ENCODE assay signal across 21 cellular contexts in genomic region chr4:188254211-188254610, GRCh38.
DNase-seq lines count a peak whose midpoint lies in the region; ATAC-seq and TF ChIP-seq lines count a peak whose summit lies in the region.
"Had no signal": no experiment of that assay in that cellular context is flagged by ENCODE, and none has a peak within 500 bp of the region (broad histone marks: within the 10 kb centered on the region; RNA-seq: fewer than 3 reads in every experiment).

No MANE protein-coding gene starts in this region.

- H3K4me3 ChIP-seq in fibroblast of mammary gland (ENCODE audit: control insufficient read depth, low read depth, low read length) (no peak overlapping the region), neural progenitor cell (no peak overlapping the region)
- H3K4me3 ChIP-seq: BLaER1 treated with 17β-estradiol and CSF1 and Interleukin-3, amounts not matched to agents 10 nM and 100 nM; Peyer's patch; SJCRH30 had no signal

- no peaks in the 10 kb centered on the region for H3K4me1 ChIP-seq in neural progenitor cell
- H3K4me1 ChIP-seq: BLaER1 treated with 17β-estradiol and CSF1 and Interleukin-3, amounts not matched to agents 10 nM and 100 nM; Peyer's patch; SJCRH30 had no signal

- H3K9ac ChIP-seq in neural progenitor cell = no peak overlapping the region
- H3K9ac ChIP-seq: BLaER1 treated with 17β-estradiol and CSF1 and Interleukin-3, amounts not matched to agents 10 nM and 100 nM had no signal

- H3K9me3 ChIP-seq in neural progenitor cell (ENCODE audit: low read depth) = no peaks in the 10 kb centered on the region
- H3K9me3 ChIP-seq: BLaER1 treated with 17β-estradiol and CSF1 and Interleukin-3, amounts not matched to agents 10 nM and 100 nM; Peyer's patch; SJCRH30 had no signal

- no peaks in the 10 kb centered on the region for H3K27me3 Mint-ChIP-seq in neural progenitor cell (ENCODE audit: insufficient read depth, low read depth)
- no peaks in the 10 kb centered on the region for H3K27me3 Mint-ChIP-seq in stimulated activated memory B cell treated with anti-CD40 and anti-IgM and Interleukin-4, amounts not matched to agents 10 μg/mL and 1 μg/mL and 100 μg/mL, for 72 hours
- H3K27me3 Mint-ChIP-seq: CD4-positive, alpha-beta memory T cell had no signal

- no peak overlapping the region for H3K27ac Mint-ChIP-seq in neural progenitor cell
- no peak overlapping the region for H3K27ac Mint-ChIP-seq in stimulated activated memory B cell treated with anti-CD40 and anti-IgM and Interleukin-4, amounts not matched to agents 10 μg/mL and 1 μg/mL and 100 μg/mL, for 72 hours
- H3K27ac Mint-ChIP-seq: CD4-positive, alpha-beta memory T cell had no signal

- ATAC-seq in stimulated activated memory B cell treated with anti-CD40 and anti-IgM and Interleukin-4, amounts not matched to agents 10 μg/mL and 1 μg/mL and 100 μg/mL, for 72 hours = no peak

- H3K9me3 Mint-ChIP-seq in neural progenitor cell = no peaks in the 10 kb centered on the region
- H3K9me3 Mint-ChIP-seq in stimulated activated memory B cell treated with anti-CD40 and anti-IgM and Interleukin-4, amounts not matched to agents 10 μg/mL and 1 μg/mL and 100 μg/mL, for 72 hours = peaks cover 4% of the 10 kb centered on the region

- H3K4me1 Mint-ChIP-seq in neural progenitor cell = no peaks in the 10 kb centered on the region
- H3K4me1 Mint-ChIP-seq in stimulated activated memory B cell treated with anti-CD40 and anti-IgM and Interleukin-4, amounts not matched to agents 10 μg/mL and 1 μg/mL and 100 μg/mL, for 72 hours = no peaks in the 10 kb centered on the region
- H3K4me1 Mint-ChIP-seq: CD4-positive, alpha-beta memory T cell had no signal

- DNase-seq in ELR (ENCODE audit: low read depth) (peak; percentile 4), M059J (ENCODE audit: low read depth) (peak; percentile 56), fibroblast of mammary gland (ENCODE audit: low read depth) (peak; percentile 14), NCI-H1417 (lab: John Stamatoyannopoulos, UW) (no peak), neural progenitor cell (ENCODE audit: low spot score) (no peak), HuH-7 (ENCODE audit: low spot score) (no peak)
- DNase-seq: ACHN; Calu3; CD4-positive, alpha-beta memory T cell; DMS153; GF-D8; KBM-7; NCI-H1092 treated with DMSO at 0.1 percent for 48 hours; NCI-H146; NCI-H2029 treated with DMSO at 0.1 percent for 48 hours; NCI-H345; NCI-H526; Peyer's patch; SJCRH30 had no signal

- no peaks in the 10 kb centered on the region for H4K20me1 ChIP-seq in neural progenitor cell (ENCODE audit: low read depth)
- H4K20me1 ChIP-seq: BLaER1 treated with 17β-estradiol and CSF1 and Interleukin-3, amounts not matched to agents 10 nM and 100 nM had no signal

- H3K36me3 ChIP-seq in neural progenitor cell = no peaks in the 10 kb centered on the region
- H3K36me3 ChIP-seq: BLaER1 treated with 17β-estradiol and CSF1 and Interleukin-3, amounts not matched to agents 10 nM and 100 nM; Peyer's patch; SJCRH30 had no signal

- no peaks in the 10 kb centered on the region for H3K79me2 ChIP-seq in neural progenitor cell (ENCODE audit: low read depth)

- H2AFZ ChIP-seq in neural progenitor cell (replicated peaks) = no peak overlapping the region

- no peak overlapping the region for H3K4me2 ChIP-seq in neural progenitor cell
- H3K4me2 ChIP-seq: BLaER1 treated with 17β-estradiol and CSF1 and Interleukin-3, amounts not matched to agents 10 nM and 100 nM had no signal

- TF ChIP-seq CTCF in fibroblast of mammary gland (conservative IDR thresholded peaks at IDR 0.05; ENCODE audit: control insufficient read depth, insufficient read depth, low read depth, low read length) (no peak), neural progenitor cell (IDR thresholded peaks at IDR 0.05) (no peak)

- no peak overlapping the region for H3K4me3 Mint-ChIP-seq in neural progenitor cell
- H3K4me3 Mint-ChIP-seq in stimulated activated memory B cell treated with anti-CD40 and anti-IgM and Interleukin-4, amounts not matched to agents 10 μg/mL and 1 μg/mL and 100 μg/mL, for 72 hours = no peak overlapping the region
- H3K4me3 Mint-ChIP-seq: CD4-positive, alpha-beta memory T cell had no signal

- no peaks in the 10 kb centered on the region for H3K36me3 Mint-ChIP-seq in neural progenitor cell
- H3K36me3 Mint-ChIP-seq in stimulated activated memory B cell treated with anti-CD40 and anti-IgM and Interleukin-4, amounts not matched to agents 10 μg/mL and 1 μg/mL and 100 μg/mL, for 72 hours = no peaks in the 10 kb centered on the region
- H3K36me3 Mint-ChIP-seq: CD4-positive, alpha-beta memory T cell had no signal

- H3K27ac ChIP-seq in neural progenitor cell = no peak overlapping the region
- H3K27ac ChIP-seq: BLaER1 treated with 17β-estradiol and CSF1 and Interleukin-3, amounts not matched to agents 10 nM and 100 nM; Peyer's patch; SJCRH30 had no signal

- H3K27me3 ChIP-seq in neural progenitor cell = no peaks in the 10 kb centered on the region
- H3K27me3 ChIP-seq: BLaER1 treated with 17β-estradiol and CSF1 and Interleukin-3, amounts not matched to agents 10 nM and 100 nM; Peyer's patch; SJCRH30 had no signal

- no peaks in the 10 kb centered on the region for H3F3A ChIP-seq in neural progenitor cell (ENCODE audit: low read depth)

Comparison
In these comparisons a context has a peak if more than half of its experiments do, and no peak if none do; other contexts are left out.
1. DNase-seq: peak in ELR (single experiment), M059J (single experiment) and fibroblast of mammary gland (single experiment); none in NCI-H1417 (0 of 3), neural progenitor cell (single experiment) and HuH-7 (single experiment).